In genomic region chr10:123149162-123149567, GRCh38 we compare ENCODE assay signal across 13 cellular contexts. TPM values are rescaled to one million over a fixed set of nuclear protein-coding genes. Genes with fewer than 3 reads are reported as not detected.
A peak's percentile ranks its signal among the peaks of the same experiment; 100 is the strongest.
DNase-seq lines count a peak whose midpoint lies in the region; ATAC-seq and TF ChIP-seq lines count a peak whose summit lies in the region.
"Had no signal": no experiment of that assay in that cellular context is flagged by ENCODE, and none has a peak within 500 bp of the region (broad histone marks: within the 10 kb centered on the region; RNA-seq: fewer than 3 reads in every experiment).

No MANE protein-coding gene starts in this region.

- intact Hi-C loops in activated CD4-positive, alpha-beta memory T cell treated with anti-CD3 and anti-CD28 coated beads for 36 hours (cut with micrococcal nuclease), result loop anchor here (2.0 to 10.0 kb wide), 2 partner anchors 16 to 946 kb away; partner anchors contain the start of gene CHST15
- intact Hi-C loops in gastrocnemius medialis (cut with DNase I; ENCODE audit: low total_unique reads), result no loop called here

- POLR2A ChIA-PET in activated CD4-positive, alpha-beta memory T cell treated with anti-CD3 and anti-CD28 coated beads for 36 hours (lab: Charles Lee), result interaction anchor here (1.2 kb wide), 1 partner anchor 14 kb away, joined by 3 read pairs; no protein-coding TSS in a partner anchor

- no peaks in the 10 kb centered on the region for H3K9me3 Mint-ChIP-seq in activated T-cell treated with anti-CD3 and anti-CD28 coated beads, Interleukin-2, amount 50 U/mL, for 24 hours
- no peaks in the 10 kb centered on the region for H3K9me3 Mint-ChIP-seq in activated CD4-positive, alpha-beta memory T cell treated with anti-CD3 and anti-CD28 coated beads for 36 hours
- H3K9me3 Mint-ChIP-seq in stimulated activated memory B cell treated with anti-CD40 and anti-IgM and Interleukin-4, amounts not matched to agents 10 μg/mL and 1 μg/mL and 100 μg/mL, for 72 hours, result no peaks in the 10 kb centered on the region

- ATAC-seq in stimulated activated memory B cell treated with anti-CD40 and anti-IgM and Interleukin-4, amounts not matched to agents 10 μg/mL and 1 μg/mL and 100 μg/mL, for 72 hours, result no peak
- ATAC-seq in gastrocnemius medialis, result no peak

- H3K4me3 ChIP-seq in iPS-18c (ENCODE audit: insufficient read depth, low read depth, low read length), result peak overlapping the region; percentile 41; the same call in 1 of the 2 replicates
- H3K4me3 ChIP-seq in gastrocnemius medialis, result peak overlapping the region in 1 of 4 donors; percentile 45
- H3K4me3 ChIP-seq in Peyer's patch, result peak overlapping the region in 2 of 4 donors; percentile 41 to 42
- H3K4me3 ChIP-seq in brain microvascular endothelial cell (ENCODE audit: low read depth, low read length), result no peak overlapping the region

- peaks cover 90 to 94% (median 92%) of the 10 kb centered on the region in 3 donors for H3K27me3 ChIP-seq in gastrocnemius medialis
- H3K27me3 ChIP-seq in Peyer's patch, result peaks cover 0 to 58% of the 10 kb centered on the region in 2 donors
- H3K27me3 ChIP-seq in brain microvascular endothelial cell (replicated peaks), result peaks cover 80% of the 10 kb centered on the region

- no peak overlapping the region for H3K27ac ChIP-seq in gastrocnemius medialis
- H3K27ac ChIP-seq in Peyer's patch, result no peak overlapping the region
- H3K27ac ChIP-seq in brain microvascular endothelial cell, result no peak overlapping the region

- TF ChIP-seq CTCF in gastrocnemius medialis (IDR thresholded peaks at IDR 0.05 in 4 of 5, conservative IDR thresholded peaks at IDR 0.05 in 1 of 5) (no peak), Peyer's patch (IDR thresholded peaks at IDR 0.05) (no peak), brain microvascular endothelial cell (IDR thresholded peaks at IDR 0.05; ENCODE audit: low read depth, low read length, missing control alignments) (no peak)

- H3K27ac Mint-ChIP-seq in activated T-cell treated with anti-CD3 and anti-CD28 coated beads, Interleukin-2, amount 50 U/mL, for 24 hours, result peak overlapping the region; percentile 82
- H3K27ac Mint-ChIP-seq in activated CD4-positive, alpha-beta memory T cell treated with anti-CD3 and anti-CD28 coated beads for 36 hours, result peak overlapping the region; percentile 39
- peak overlapping the region; percentile 32 for H3K27ac Mint-ChIP-seq in stimulated activated memory B cell treated with anti-CD40 and anti-IgM and Interleukin-4, amounts not matched to agents 10 μg/mL and 1 μg/mL and 100 μg/mL, for 72 hours

- H3K4me1 ChIP-seq in gastrocnemius medialis, result peaks cover 13 to 40% of the 10 kb centered on the region in 2 donors
- H3K4me1 ChIP-seq in Peyer's patch, result peaks cover 0 to 49% (median 27%) of the 10 kb centered on the region in 4 donors

- peaks cover 6% of the 10 kb centered on the region for H3K9me3 ChIP-seq in iPS-18c (ENCODE audit: control insufficient read depth, insufficient read depth, low read length)
- no peaks in the 10 kb centered on the region for H3K9me3 ChIP-seq in gastrocnemius medialis
- H3K9me3 ChIP-seq in Peyer's patch, result peaks cover 0 to 3% (median 0%) of the 10 kb centered on the region in 4 donors

- CTCF ChIA-PET in activated CD4-positive, alpha-beta memory T cell treated with anti-CD3 and anti-CD28 coated beads for 36 hours (lab: Charles Lee), result interaction anchor here (1.1 to 4.0 kb wide), 3 partner anchors 9 to 169 kb away, joined by 5 to 24 read pairs (median 22); partner anchors contain the start of gene PSTK

- no peak for DNase-seq in activated T-cell treated with anti-CD3 and anti-CD28 coated beads, Interleukin-2, amount 50 U/mL, for 24 hours
- DNase-seq in activated T-cell treated with anti-CD3 and anti-CD28 coated beads, Interleukin-2, amount 50 U/mL, for 48 hours, result no peak
- no peak for DNase-seq in activated CD4-positive, alpha-beta memory T cell treated with anti-CD3 and anti-CD28 coated beads for 36 hours
- DNase-seq in gastrocnemius medialis (no peak), Peyer's patch (no peak), brain microvascular endothelial cell (no peak)
- DNase-seq: AML-193, HCEC 1CT, NCI-H510A had no signal

- H3K36me3 ChIP-seq in gastrocnemius medialis, result no peaks in the 10 kb centered on the region
- no peaks in the 10 kb centered on the region for H3K36me3 ChIP-seq in Peyer's patch
- H3K36me3 ChIP-seq in brain microvascular endothelial cell (replicated peaks), result no peaks in the 10 kb centered on the region

- peaks cover 72% of the 10 kb centered on the region for H3K27me3 Mint-ChIP-seq in activated T-cell treated with anti-CD3 and anti-CD28 coated beads, Interleukin-2, amount 50 U/mL, for 24 hours
- H3K27me3 Mint-ChIP-seq in activated CD4-positive, alpha-beta memory T cell treated with anti-CD3 and anti-CD28 coated beads for 36 hours, result peaks cover 46% of the 10 kb centered on the region
- peaks cover 55% of the 10 kb centered on the region for H3K27me3 Mint-ChIP-seq in stimulated activated memory B cell treated with anti-CD40 and anti-IgM and Interleukin-4, amounts not matched to agents 10 μg/mL and 1 μg/mL and 100 μg/mL, for 72 hours

- H3K4me1 Mint-ChIP-seq in activated T-cell treated with anti-CD3 and anti-CD28 coated beads, Interleukin-2, amount 50 U/mL, for 24 hours (ENCODE audit: low read depth), result peaks cover 72% of the 10 kb centered on the region
- peaks cover 52% of the 10 kb centered on the region for H3K4me1 Mint-ChIP-seq in activated CD4-positive, alpha-beta memory T cell treated with anti-CD3 and anti-CD28 coated beads for 36 hours (ENCODE audit: low read depth)
- H3K4me1 Mint-ChIP-seq in stimulated activated memory B cell treated with anti-CD40 and anti-IgM and Interleukin-4, amounts not matched to agents 10 μg/mL and 1 μg/mL and 100 μg/mL, for 72 hours, result peaks cover 27% of the 10 kb centered on the region

- peaks cover under 1% of the 10 kb centered on the region for H3K36me3 Mint-ChIP-seq in activated T-cell treated with anti-CD3 and anti-CD28 coated beads, Interleukin-2, amount 50 U/mL, for 24 hours (ENCODE audit: low read depth)
- peaks cover 5% of the 10 kb centered on the region for H3K36me3 Mint-ChIP-seq in activated CD4-positive, alpha-beta memory T cell treated with anti-CD3 and anti-CD28 coated beads for 36 hours
- no peaks in the 10 kb centered on the region for H3K36me3 Mint-ChIP-seq in stimulated activated memory B cell treated with anti-CD40 and anti-IgM and Interleukin-4, amounts not matched to agents 10 μg/mL and 1 μg/mL and 100 μg/mL, for 72 hours

- in situ Hi-C loops in gastrocnemius medialis (cut with MboI; ENCODE audit: low sequenced_read_pairs in 4 of 4) (no loop called here), brain microvascular endothelial cell (cut with HindIII; ENCODE audit: low pct_ligation_motif_present, low sequenced_read_pairs) (no loop called here)

- peak overlapping the region; percentile 42 for H3K4me3 Mint-ChIP-seq in activated T-cell treated with anti-CD3 and anti-CD28 coated beads, Interleukin-2, amount 50 U/mL, for 24 hours
- H3K4me3 Mint-ChIP-seq in activated CD4-positive, alpha-beta memory T cell treated with anti-CD3 and anti-CD28 coated beads for 36 hours, result peak overlapping the region; percentile 58
- peak overlapping the region; percentile 57 for H3K4me3 Mint-ChIP-seq in stimulated activated memory B cell treated with anti-CD40 and anti-IgM and Interleukin-4, amounts not matched to agents 10 μg/mL and 1 μg/mL and 100 μg/mL, for 72 hours

- TF ChIP-seq POLR2A in gastrocnemius medialis (IDR thresholded peaks at IDR 0.05) (no peak), Peyer's patch (IDR thresholded peaks at IDR 0.05) (no peak)

RNA-seq across cellular contexts. Expression of gene HMX2, which starts 1.2 kb away (rescaled TPM):
- under 1 TPM; 0.31 to 0.43 TPM for total RNA-seq in activated CD4-positive, alpha-beta memory T cell treated with anti-CD3 and anti-CD28 coated beads for 36 hours
- total RNA-seq in gastrocnemius medialis, result not detected
- total RNA-seq in Peyer's patch, result 1 to 10 TPM in 1 of 4 donors, not detected in 3; 1.0 TPM
- total RNA-seq: T-helper 2 cell treated with Interferon-gamma antibody and Interleukin-4, amounts not matched to agents 100 ng/mL and 5 ng/mL, for 36 hours had no signal

RNA-seq across cellular contexts. Expression of gene BUB3, which starts 5.0 kb away (rescaled TPM):
- total RNA-seq in activated CD4-positive, alpha-beta memory T cell treated with anti-CD3 and anti-CD28 coated beads for 36 hours, result 100 to 1,000 TPM; 259 to 265 TPM
- 10 to 100 TPM; 43.0 to 84.0 (median 49.2) TPM for total RNA-seq in gastrocnemius medialis
- total RNA-seq in Peyer's patch, result 100 to 1,000 TPM in 2 of 4 donors, 10 to 100 TPM in 2; 51.1 to 168 (median 102) TPM

RNA-seq across cellular contexts. Expression of gene HMX3, which starts 13.4 kb away (rescaled TPM):
- total RNA-seq in activated CD4-positive, alpha-beta memory T cell treated with anti-CD3 and anti-CD28 coated beads for 36 hours, result under 1 TPM; 0.19 to 0.24 TPM
- total RNA-seq in gastrocnemius medialis (not detected), Peyer's patch (1 to 10 TPM in 2 of 4 donors, not detected in 2; 1.1 to 3.4 TPM)
- total RNA-seq: HT1080; T-helper 2 cell treated with Interferon-gamma antibody and Interleukin-4, amounts not matched to agents 100 ng/mL and 5 ng/mL, for 36 hours had no signal

Comparison
In these comparisons a context has a peak if more than half of its experiments do, and no peak if none do; other contexts are left out.
1. H3K27ac Mint-ChIP-seq: peak in every context shown above with its lines; median percentile 82 in activated T-cell treated with anti-CD3 and anti-CD28 coated beads, Interleukin-2, amount 50 U/mL, for 24 hours; 39 in activated CD4-positive, alpha-beta memory T cell treated with anti-CD3 and anti-CD28 coated beads for 36 hours; 32 in stimulated activated memory B cell treated with anti-CD40 and anti-IgM and Interleukin-4, amounts not matched to agents 10 μg/mL and 1 μg/mL and 100 μg/mL, for 72 hours.